12 cellular contexts compared by ENCODE assay signal in genomic region chr4:70613182-70613892, GRCh38. TPM values are rescaled to one million over a fixed set of nuclear protein-coding genes. Genes with fewer than 3 reads are reported as not detected.
DNase-seq lines count a peak whose midpoint lies in the region; ATAC-seq and TF ChIP-seq lines count a peak whose summit lies in the region.
"Had no signal": no experiment of that assay in that cellular context is flagged by ENCODE, and none has a peak within 500 bp of the region (broad histone marks: within the 10 kb centered on the region; RNA-seq: fewer than 3 reads in every experiment).

No MANE protein-coding gene starts in this region.

- H3K36me3 ChIP-seq in adipocyte (ENCODE audit: control insufficient read depth, insufficient read depth, low read length, severe bottlenecking), result no peaks in the 10 kb centered on the region
- H3K36me3 ChIP-seq in HAP-1 (replicated peaks), result no peaks in the 10 kb centered on the region

- DNase-seq in NCI-H510A treated with DMSO at 0.1 percent for 48 hours (lab: John Stamatoyannopoulos, UW), result peak; percentile 40
- DNase-seq in NCI-H510A (lab: John Stamatoyannopoulos, UW), result no peak
- no peak for DNase-seq in adipocyte (ENCODE audit: low read depth)
- DNase-seq in retina, result peak; percentile 24
- DNase-seq in HAP-1 (ENCODE audit: low spot score in 2 of 2), result no peak
- no peak for DNase-seq in islet precursor cell
- DNase-seq in dorsolateral prefrontal cortex, result no peak
- DNase-seq: activated CD4-positive, alpha-beta T cell treated with anti-CD3 and anti-CD28 coated beads, Interleukin-2, amount 50 U/mL, for 4 hours; NCI-H1436 treated with DMSO at 0.1 percent for 48 hours had no signal

- no peak for TF ChIP-seq CTCF in dorsolateral prefrontal cortex (IDR thresholded peaks at IDR 0.05 in 54 of 56, conservative IDR thresholded peaks at IDR 0.05 in 2 of 56; ENCODE audit: low read depth in 1 of 56, partially characterized antibody in 56 of 56)

- peak overlapping the region; percentile 60 for H3K9ac ChIP-seq in adipocyte (ENCODE audit: low read length)

- H3K27me3 ChIP-seq in adipocyte (replicated peaks; ENCODE audit: control insufficient read depth, insufficient read depth, low read length) (no peaks in the 10 kb centered on the region), HAP-1 (ENCODE audit: low read depth) (peaks cover 15% of the 10 kb centered on the region), dorsolateral prefrontal cortex (peaks cover 0 to 40% (median 11%) of the 10 kb centered on the region in 45 donors)

- in situ Hi-C loops in HAP-1 (cut with MboI; ENCODE audit: low sequenced_read_pairs), result no loop called here

- H3K4me3 ChIP-seq in adipocyte (ENCODE audit: low read length) (peak overlapping the region; percentile 79), HAP-1 (no peak overlapping the region), dorsolateral prefrontal cortex (peak overlapping the region in 15 of 59 donors; percentile 0 to 29 (median 18))

- H3K27ac ChIP-seq in dorsolateral prefrontal cortex, result no peak overlapping the region
- H3K27ac ChIP-seq: 22Rv1 had no signal

- intact Hi-C loops in dorsolateral prefrontal cortex (cut with DNase I), result no loop called here

- peak; percentile 47 for ATAC-seq in HG02852 (IDR thresholded peaks at IDR 0.05; ENCODE audit: unreplicated experiment)

- H3K9me3 ChIP-seq in adipocyte (ENCODE audit: control insufficient read depth, low read length), result no peaks in the 10 kb centered on the region
- H3K9me3 ChIP-seq in HAP-1, result no peaks in the 10 kb centered on the region

- peaks cover 18% of the 10 kb centered on the region for H3K4me1 ChIP-seq in adipocyte (ENCODE audit: control insufficient read depth, insufficient read depth, low read length)
- no peaks in the 10 kb centered on the region for H3K4me1 ChIP-seq in HAP-1

RNA-seq across cellular contexts. Expression of gene ENAM, which starts 15.2 kb away (rescaled TPM):
- under 1 TPM in 3 of 120 experiments, not detected in 117; 0.10 to 0.70 (median 0.31) TPM for total RNA-seq in dorsolateral prefrontal cortex
- total RNA-seq: mononuclear cell had no signal

RNA-seq across cellular contexts. Expression of gene AMBN, which starts 21.3 kb away (rescaled TPM):
- under 1 TPM in 2 of 120 experiments, not detected in 118; 0.30 to 0.44 TPM for total RNA-seq in dorsolateral prefrontal cortex
- total RNA-seq: mononuclear cell had no signal

RNA-seq across cellular contexts. Expression of gene JCHAIN, which starts 53.0 kb away (rescaled TPM):
- total RNA-seq in dorsolateral prefrontal cortex, result 1 to 10 TPM in 12 of 120 experiments, under 1 TPM in 5, not detected in 103; 0.37 to 3.5 (median 1.5) TPM

Comparison
In these comparisons a context has a peak if more than half of its experiments do, and no peak if none do; other contexts are left out.
1. DNase-seq: peak in NCI-H510A treated with DMSO at 0.1 percent for 48 hours (single experiment) and retina (single experiment); none in NCI-H510A (single experiment), adipocyte (single experiment), HAP-1 (0 of 2), islet precursor cell (single experiment) and dorsolateral prefrontal cortex (0 of 10).